18 cellular contexts compared by ENCODE assay signal in genomic region chr15:42932833-42933515, GRCh38.
"Had no signal": no experiment of that assay in that cellular context is flagged by ENCODE, and none has a peak within 500 bp of the region (broad histone marks: within the 10 kb centered on the region; RNA-seq: fewer than 3 reads in every experiment).

No MANE protein-coding gene starts in this region.

- H3K4me3 Mint-ChIP-seq: activated naive CD4-positive, alpha-beta T cell treated with anti-CD3 and anti-CD28 coated beads for 36 hours; activated naive CD8-positive, alpha-beta T cell treated with anti-CD3 and anti-CD28 coated beads, Interleukin-2, amount 50 U/mL, for 24 hours; activated T-helper 17 cell treated with anti-CD3 and anti-CD28 coated beads, Interleukin-2, amount 50 U/mL, for 72 hours; nephron had no signal

- ATAC-seq: activated naive CD8-positive, alpha-beta T cell treated with anti-CD3 and anti-CD28 coated beads, Interleukin-2, amount 50 U/mL, for 24 hours; activated T-helper 17 cell treated with anti-CD3 and anti-CD28 coated beads, Interleukin-2, amount 50 U/mL, for 72 hours; right cardiac atrium; stimulated activated naive CD8-positive, alpha-beta T cell treated with anti-CD3 and anti-CD28 coated beads, Interleukin-15, Interleukin-2, amounts not matched to agents 100 U/mL and 50 U/mL, for 24 hours had no signal

- H3K4me3 ChIP-seq: dorsolateral prefrontal cortex, esophagus muscularis mucosa, prostate gland, skin epidermis had no signal

- DNase-seq: activated CD4-positive, alpha-beta T cell treated with anti-CD3 and anti-CD28 coated beads, Interleukin-2, amount 50 U/mL, for 4 hours; activated CD4-positive, CD25-positive, alpha-beta regulatory T cell treated with anti-CD3 and anti-CD28 coated beads, Interleukin-2, amount 50 U/mL, for 72 hours; activated naive CD4-positive, alpha-beta T cell treated with anti-CD3 and anti-CD28 coated beads for 36 hours; activated naive CD8-positive, alpha-beta T cell treated with anti-CD3 and anti-CD28 coated beads, Interleukin-2, amount 50 U/mL, for 24 hours; aorta; cerebellar nuclear complex; dorsolateral prefrontal cortex; glutamatergic neuron; hypothalamus; right cardiac atrium; stimulated activated naive CD8-positive, alpha-beta T cell treated with anti-CD3 and anti-CD28 coated beads, Interleukin-15, Interleukin-2, amounts not matched to agents 100 U/mL and 50 U/mL, for 24 hours; T-helper 9 cell; trophoblast cell had no signal

- H3K27me3 Mint-ChIP-seq: activated naive CD8-positive, alpha-beta T cell treated with anti-CD3 and anti-CD28 coated beads, Interleukin-2, amount 50 U/mL, for 24 hours; activated T-helper 17 cell treated with anti-CD3 and anti-CD28 coated beads, Interleukin-2, amount 50 U/mL, for 72 hours had no signal

- H3K27me3 ChIP-seq: dorsolateral prefrontal cortex, esophagus muscularis mucosa had no signal

- H3K36me3 ChIP-seq: esophagus muscularis mucosa, prostate gland had no signal

- H3K4me1 ChIP-seq: prostate gland had no signal

- H3K27ac ChIP-seq: dorsolateral prefrontal cortex, esophagus muscularis mucosa, prostate gland, skin epidermis had no signal

- H3K4me1 Mint-ChIP-seq: activated naive CD8-positive, alpha-beta T cell treated with anti-CD3 and anti-CD28 coated beads, Interleukin-2, amount 50 U/mL, for 24 hours; activated T-helper 17 cell treated with anti-CD3 and anti-CD28 coated beads, Interleukin-2, amount 50 U/mL, for 72 hours; nephron had no signal

- H3K9me3 Mint-ChIP-seq: activated naive CD4-positive, alpha-beta T cell treated with anti-CD3 and anti-CD28 coated beads for 36 hours; activated naive CD8-positive, alpha-beta T cell treated with anti-CD3 and anti-CD28 coated beads, Interleukin-2, amount 50 U/mL, for 24 hours; activated T-helper 17 cell treated with anti-CD3 and anti-CD28 coated beads, Interleukin-2, amount 50 U/mL, for 72 hours; nephron had no signal

- H3K27ac Mint-ChIP-seq: activated naive CD4-positive, alpha-beta T cell treated with anti-CD3 and anti-CD28 coated beads for 36 hours; activated naive CD8-positive, alpha-beta T cell treated with anti-CD3 and anti-CD28 coated beads, Interleukin-2, amount 50 U/mL, for 24 hours; activated T-helper 17 cell treated with anti-CD3 and anti-CD28 coated beads, Interleukin-2, amount 50 U/mL, for 72 hours; nephron had no signal

- H3K9me3 ChIP-seq: esophagus muscularis mucosa, prostate gland had no signal
